ENCODE assay signal across 32 cellular contexts in the genomic region with DNA sequence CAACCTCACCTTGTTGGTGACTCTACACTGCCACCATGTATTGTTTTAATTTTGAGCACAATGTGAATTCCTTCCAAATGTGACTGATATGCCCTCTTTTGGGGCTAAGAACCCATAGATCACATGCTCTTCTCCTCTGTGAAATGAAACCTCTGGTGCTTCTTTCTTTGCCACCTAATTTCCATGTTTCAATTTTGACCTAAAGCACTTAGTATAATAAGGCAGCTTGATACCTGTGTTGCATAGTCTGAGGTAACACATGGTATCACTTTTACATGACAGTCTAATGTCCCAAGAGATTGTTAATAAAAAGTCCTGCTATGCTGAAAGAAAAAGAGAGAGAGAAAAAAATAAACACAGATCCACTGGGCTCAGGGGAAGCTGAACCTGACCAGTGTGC. TPM values are rescaled to one million over a fixed set of nuclear protein-coding genes. Genes with fewer than 3 reads are reported as not detected.
DNase-seq lines count a peak whose midpoint lies in the region; ATAC-seq, FAIRE-seq and TF ChIP-seq lines count a peak whose summit lies in the region.
"Had no signal": no experiment of that assay in that cellular context is flagged by ENCODE, and none has a peak within 500 bp of the region (broad histone marks: within the 10 kb centered on the region; RNA-seq: fewer than 3 reads in every experiment).

No MANE protein-coding gene starts in this region.

- no peak for TF ChIP-seq POLR2A in GM12878 (IDR thresholded peaks at IDR 0.05; ENCODE audit: low read depth, low read length)

- TF ChIP-seq RAD21 in GM12878 (IDR thresholded peaks at IDR 0.05; ENCODE audit: insufficient read depth, low read depth, low read length): no peak

- no peak overlapping the region for H3K27ac ChIP-seq in GM12878 (ENCODE audit: control insufficient read depth, insufficient read depth)
- H3K27ac ChIP-seq: BLaER1 treated with 17β-estradiol and CSF1 and Interleukin-3, amounts not matched to agents 10 nM and 100 nM; GM23248; PC-9; SJSA1 had no signal

- H3K4me1 ChIP-seq in GM12878 (ENCODE audit: control insufficient read depth, insufficient read depth, low read length): no peaks in the 10 kb centered on the region
- H3K4me1 ChIP-seq: SJSA1 had no signal

- H3K9me3 Mint-ChIP-seq in stimulated activated naive B cell treated with anti-CD40 and anti-IgM and Interleukin-4, amounts not matched to agents 10 μg/mL and 1 μg/mL and 100 μg/mL, for 72 hours: no peaks in the 10 kb centered on the region
- H3K9me3 Mint-ChIP-seq in activated T-cell treated with anti-CD3 and anti-CD28 coated beads, Interleukin-2, amount 50 U/mL, for 4 hours: no peaks in the 10 kb centered on the region
- H3K9me3 Mint-ChIP-seq: CD4-positive, alpha-beta T cell had no signal

- intact Hi-C loops in GM12878 (cut with micrococcal nuclease; ENCODE audit: unreplicated experiment): no loop called here

- DNase-seq in GM06990 (ENCODE audit: extremely low read depth, insufficient read length) (no peak), GM12878 (ENCODE audit: low read depth, low spot score) (peak; percentile 2), epidermal melanocyte (ENCODE audit: insufficient read length, low spot score) (no peak), COLO829 (ENCODE audit: low spot score) (no peak)
- DNase-seq in stimulated activated naive B cell treated with anti-CD40 and anti-IgM and Interleukin-4, amounts not matched to agents 10 μg/mL and 1 μg/mL and 100 μg/mL, for 72 hours: no peak
- DNase-seq in activated T-cell treated with anti-CD3 and anti-CD28 coated beads, Interleukin-2, amount 50 U/mL, for 4 hours: no peak
- DNase-seq: AML-193; CD4-positive, alpha-beta T cell; COR-L47; DMS79; EL; GDM1; GM23248; H7; KBM-7; NCI-H1092; NCI-H1436; NCI-H187; NCI-H2171 treated with DMSO at 0.1 percent for 48 hours; NCI-H345; NCI-H510A treated with DMSO at 0.1 percent for 48 hours; NCI-H774; NK-92 treated with Interleukin-12 subunit alpha and Interleukin-12 subunit beta, amount 100 ng/mL, for 24 hours; PC-9; Right ventricle myocardium superior; RPMI8226 had no signal

- H3K36me3 Mint-ChIP-seq in stimulated activated naive B cell treated with anti-CD40 and anti-IgM and Interleukin-4, amounts not matched to agents 10 μg/mL and 1 μg/mL and 100 μg/mL, for 72 hours: no peaks in the 10 kb centered on the region
- H3K36me3 Mint-ChIP-seq in activated T-cell treated with anti-CD3 and anti-CD28 coated beads, Interleukin-2, amount 50 U/mL, for 4 hours (ENCODE audit: insufficient read depth): no peaks in the 10 kb centered on the region

- CTCF ChIA-PET in GM12878 (lab: Yijun Ruan, JAX): interaction anchor here (0.9 to 1.0 kb wide), 2 partner anchors 34 to 162 kb away, joined by 3 to 4 read pairs; no protein-coding TSS in a partner anchor

- no peak overlapping the region for H2AFZ ChIP-seq in GM12878 (ENCODE audit: control insufficient read depth, low read depth, low read length)
- H2AFZ ChIP-seq: GM23248, PC-9 had no signal

- SMC1A ChIA-PET in GM12878 (lab: Charles Lee; ENCODE audit: uncharacterized antibody, unreplicated experiment): interaction anchor here (1.8 to 2.2 kb wide), 2 partner anchors 54 to 60 kb away, joined by 6 to 7 read pairs; no protein-coding TSS in a partner anchor

- no peak overlapping the region for H3K4me2 ChIP-seq in GM12878 (ENCODE audit: control insufficient read depth, insufficient read depth)
- H3K4me2 ChIP-seq: BLaER1 treated with 17β-estradiol and CSF1 and Interleukin-3, amounts not matched to agents 10 nM and 100 nM; PC-9 had no signal

- peak; percentile 51 for ATAC-seq in HG03432 (IDR thresholded peaks at IDR 0.05; ENCODE audit: unreplicated experiment)
- ATAC-seq in GM12878: peak; percentile 54
- peak; percentile 18 to 51 for ATAC-seq in stimulated activated naive B cell treated with anti-CD40 and anti-IgM and Interleukin-4, amounts not matched to agents 10 μg/mL and 1 μg/mL and 100 μg/mL, for 72 hours (replicated peaks)
- ATAC-seq in activated T-cell treated with anti-CD3 and anti-CD28 coated beads, Interleukin-2, amount 50 U/mL, for 4 hours: no peak

- no peak for TF ChIP-seq EP300 in GM12878 (IDR thresholded peaks at IDR 0.05; ENCODE audit: borderline replicate concordance in 1 of 2, control insufficient read depth in 1 of 2, low read depth in 2 of 2, low read length in 2 of 2)

- TF ChIP-seq CTCF in GM06990 (IDR thresholded peaks at IDR 0.05; ENCODE audit: insufficient read depth, low read length, poor library complexity, severe bottlenecking) (peak; percentile 5), GM12878 (IDR thresholded peaks at IDR 0.05 in 2 of 3, conservative IDR thresholded peaks at IDR 0.05 in 1 of 3; ENCODE audit: control insufficient read depth in 2 of 3, extremely low read depth in 1 of 3, insufficient read depth in 1 of 3, low read depth in 3 of 3, low read length in 3 of 3) (no peak)

- no peak overlapping the region for H3K4me3 Mint-ChIP-seq in stimulated activated naive B cell treated with anti-CD40 and anti-IgM and Interleukin-4, amounts not matched to agents 10 μg/mL and 1 μg/mL and 100 μg/mL, for 72 hours
- no peak overlapping the region for H3K4me3 Mint-ChIP-seq in activated T-cell treated with anti-CD3 and anti-CD28 coated beads, Interleukin-2, amount 50 U/mL, for 4 hours
- H3K4me3 Mint-ChIP-seq: CD4-positive, alpha-beta T cell had no signal

- RAD21 ChIA-PET in GM12878 (lab: Charles Lee; ENCODE audit: unreplicated experiment): interaction anchor here (1.2 kb wide), 1 partner anchor 29 kb away, joined by 3 read pairs; no protein-coding TSS in a partner anchor

- H3K4me1 Mint-ChIP-seq in stimulated activated naive B cell treated with anti-CD40 and anti-IgM and Interleukin-4, amounts not matched to agents 10 μg/mL and 1 μg/mL and 100 μg/mL, for 72 hours: peaks cover 2 to 7% of the 10 kb centered on the region in 2 donors
- no peaks in the 10 kb centered on the region for H3K4me1 Mint-ChIP-seq in activated T-cell treated with anti-CD3 and anti-CD28 coated beads, Interleukin-2, amount 50 U/mL, for 4 hours (ENCODE audit: low read depth)

- FAIRE-seq in GM12878 (lab: Jason Lieb, UNC): peak; percentile 56
- FAIRE-seq: A204.1, GM12892 had no signal

- H3K27me3 Mint-ChIP-seq in stimulated activated naive B cell treated with anti-CD40 and anti-IgM and Interleukin-4, amounts not matched to agents 10 μg/mL and 1 μg/mL and 100 μg/mL, for 72 hours: no peaks in the 10 kb centered on the region
- peaks cover 25% of the 10 kb centered on the region for H3K27me3 Mint-ChIP-seq in activated T-cell treated with anti-CD3 and anti-CD28 coated beads, Interleukin-2, amount 50 U/mL, for 4 hours (ENCODE audit: low read depth)

- no TSS peak for BruUV-seq in GM12878 (replicated peaks; lab: Mats Ljungman, UMichigan)

- H3K79me2 ChIP-seq in GM12878 (ENCODE audit: control insufficient read depth, insufficient read depth, low read length): no peaks in the 10 kb centered on the region

- in situ Hi-C loops in GM12878 (cut with MboI): no loop called here

- no peak overlapping the region for H3K27ac Mint-ChIP-seq in stimulated activated naive B cell treated with anti-CD40 and anti-IgM and Interleukin-4, amounts not matched to agents 10 μg/mL and 1 μg/mL and 100 μg/mL, for 72 hours
- H3K27ac Mint-ChIP-seq: CD4-positive, alpha-beta T cell had no signal

- no peak overlapping the region for H3K9ac ChIP-seq in GM12878 (ENCODE audit: control insufficient read depth, insufficient read depth, low read length)
- H3K9ac ChIP-seq: BLaER1 treated with 17β-estradiol and CSF1 and Interleukin-3, amounts not matched to agents 10 nM and 100 nM; GM23248 had no signal

- no peaks in the 10 kb centered on the region for H4K20me1 ChIP-seq in GM12878 (ENCODE audit: control insufficient read depth, insufficient read depth)
- H4K20me1 ChIP-seq: BLaER1 treated with 17β-estradiol and CSF1 and Interleukin-3, amounts not matched to agents 10 nM and 100 nM had no signal

- H3K36me3 ChIP-seq in GM06990 (ENCODE audit: control insufficient read depth, insufficient read depth, low read length) (no peaks in the 10 kb centered on the region), GM12878 (ENCODE audit: control insufficient read depth in 2 of 2, insufficient read depth in 2 of 2, low read length in 1 of 2) (no peaks in the 10 kb centered on the region)

- H3K4me3 ChIP-seq in GM06990 (replicated peaks; ENCODE audit: low read depth, low read length): no peak overlapping the region
- no peak overlapping the region for H3K4me3 ChIP-seq in GM12878
- H3K4me3 ChIP-seq: BLaER1 treated with 17β-estradiol and CSF1 and Interleukin-3, amounts not matched to agents 10 nM and 100 nM; GM23248; PC-9; SJSA1 had no signal

- no peaks in the 10 kb centered on the region for H3K9me3 ChIP-seq in GM12878 (replicated peaks; ENCODE audit: control insufficient read depth, insufficient read depth, low read length)
- H3K9me3 ChIP-seq: SJSA1 had no signal

- H3K27me3 ChIP-seq in GM06990 (replicated peaks; ENCODE audit: control insufficient read depth, insufficient read depth, low read length): no peaks in the 10 kb centered on the region; the same call in 1 of the 2 replicates
- H3K27me3 ChIP-seq in GM12878 (replicated peaks in 1 of 2; ENCODE audit: control insufficient read depth in 2 of 2, insufficient read depth in 2 of 2, low read length in 1 of 2): no peaks in the 10 kb centered on the region
- H3K27me3 ChIP-seq: BLaER1 treated with 17β-estradiol and CSF1 and Interleukin-3, amounts not matched to agents 10 nM and 100 nM; SJSA1 had no signal

- POLR2A ChIA-PET in GM12878 (lab: Charles Lee): interaction anchor here (0.5 kb wide), 1 partner anchor 164 kb away, joined by 3 read pairs; no protein-coding TSS in a partner anchor

RNA-seq across cellular contexts. Expression of a gene that starts 24.2 kb away (rescaled TPM):
- total RNA-seq in GM12878 (2013; cell fraction: nucleolus; rRNA removed): not detected in 2 replicates
- total RNA-seq in GM12878 (2014; rRNA removed) (not detected in 2 replicates), GM12878 (2014; rRNA removed; fragmentation: Illumina TruSeq; extraction: Trizol) (not detected in 2 replicates), GM12878 (2021) (not detected in 2 replicates)
- not detected for polyA plus RNA-seq in GM12878 (2011; ENCODE audit: low read depth)
- polyA plus RNA-seq in GM12878 (2011; rRNA removed) (not detected in 2 replicates), GM12878 (2014; fragmentation: Illumina TruSeq; extraction: Trizol) (not detected in 2 replicates), GM12878 (2014; fragmentation: Nextera tagmentation; extraction: Ambion mirVana) (not detected), GM12878 (2014; rRNA removed) (not detected in 2 replicates), GM12878 (2016; fragmentation: Nextera tagmentation; extraction: Ambion mirVana) (not detected)
- polyA plus RNA-seq in GM12878 (2011; cell fraction: cytosol; rRNA removed): not detected in 2 replicates
- polyA plus RNA-seq in GM12878 (2011; cell fraction: nucleus; rRNA removed): 0.15 TPM in 1 of 2 replicates, not detected in the other
- polyA plus RNA-seq in GM12878 (2012): not detected in 2 replicates
- not detected in 2 replicates for polyA minus RNA-seq in GM12878 (2011; rRNA and poly(A)+ RNA removed)
- polyA minus RNA-seq in GM12878 (2011; cell fraction: cytosol; rRNA and poly(A)+ RNA removed): not detected in 2 replicates
- not detected in 2 replicates for polyA minus RNA-seq in GM12878 (2011; cell fraction: nucleus; rRNA and poly(A)+ RNA removed)
- not detected for total RNA-seq in activated T-cell treated with anti-CD3 and anti-CD28 coated beads, Interleukin-2, amount 50 U/mL, for 4 hours
- total RNA-seq: CD4-positive, alpha-beta T cell; GM23248; H7; PC-9; Right ventricle myocardium superior; SJSA1 had no signal
- polyA plus RNA-seq: AG04450, GM23248 had no signal

RNA-seq across cellular contexts. Expression of a gene that starts 40.4 kb away (rescaled TPM):
- not detected in 2 replicates for total RNA-seq in GM12878 (2013; cell fraction: nucleolus; rRNA removed)
- total RNA-seq in GM12878 (2014; rRNA removed) (not detected in 2 replicates), GM12878 (2014; rRNA removed; fragmentation: Illumina TruSeq; extraction: Trizol) (not detected in 2 replicates), GM12878 (2021) (not detected in 2 replicates)
- polyA plus RNA-seq in GM12878 (2011; ENCODE audit: low read depth): not detected
- polyA plus RNA-seq in GM12878 (2011; rRNA removed) (not detected in 2 replicates), GM12878 (2014; fragmentation: Illumina TruSeq; extraction: Trizol) (not detected in 2 replicates), GM12878 (2014; fragmentation: Nextera tagmentation; extraction: Ambion mirVana) (not detected), GM12878 (2014; rRNA removed) (not detected in 2 replicates), GM12878 (2016; fragmentation: Nextera tagmentation; extraction: Ambion mirVana) (not detected)
- polyA plus RNA-seq in GM12878 (2011; cell fraction: cytosol; rRNA removed): not detected in 2 replicates
- not detected in 2 replicates for polyA plus RNA-seq in GM12878 (2011; cell fraction: nucleus; rRNA removed)
- polyA plus RNA-seq in GM12878 (2012): not detected in 2 replicates
- polyA minus RNA-seq in GM12878 (2011; rRNA and poly(A)+ RNA removed): not detected in 2 replicates
- polyA minus RNA-seq in GM12878 (2011; cell fraction: cytosol; rRNA and poly(A)+ RNA removed): not detected in 2 replicates
- polyA minus RNA-seq in GM12878 (2011; cell fraction: nucleus; rRNA and poly(A)+ RNA removed): not detected in 2 replicates
- total RNA-seq in activated T-cell treated with anti-CD3 and anti-CD28 coated beads, Interleukin-2, amount 50 U/mL, for 4 hours: not detected
- total RNA-seq: CD4-positive, alpha-beta T cell; GM23248; H7; PC-9; SJSA1 had no signal
- polyA plus RNA-seq: AG04450, GM23248 had no signal

Comparison
In these comparisons a context has a peak if more than half of its experiments do, and no peak if none do; other contexts are left out.
1. ATAC-seq: peak in HG03432 (single experiment), GM12878 (single experiment) and stimulated activated naive B cell treated with anti-CD40 and anti-IgM and Interleukin-4, amounts not matched to agents 10 μg/mL and 1 μg/mL and 100 μg/mL, for 72 hours (2 of 2); none in activated T-cell treated with anti-CD3 and anti-CD28 coated beads, Interleukin-2, amount 50 U/mL, for 4 hours (0 of 2).